In genomic region chr13:31891472-31891871, GRCh38 we compare ENCODE assay signal across 18 cellular contexts.
A peak's percentile ranks its signal among the peaks of the same experiment; 100 is the strongest.
DNase-seq lines count a peak whose midpoint lies in the region; ATAC-seq, FAIRE-seq and TF ChIP-seq lines count a peak whose summit lies in the region.
"Had no signal": no experiment of that assay in that cellular context is flagged by ENCODE, and none has a peak within 500 bp of the region (broad histone marks: within the 10 kb centered on the region; RNA-seq: fewer than 3 reads in every experiment).

No MANE protein-coding gene starts in this region.

- DNase-seq in bronchial epithelial cell (ENCODE audit: low read depth) (peak; percentile 19), hepatocyte (ENCODE audit: low spot score) (peak; percentile 35), retina (no peak), UCSD-AML1 (lab: John Stamatoyannopoulos, UW; ENCODE audit: unreplicated experiment) (no peak)
- DNase-seq: activated CD4-positive, alpha-beta T cell treated with anti-CD3 and anti-CD28 coated beads, Interleukin-2, amount 50 U/mL, for 4 hours; activated naive CD8-positive, alpha-beta T cell treated with anti-CD3 and anti-CD28 coated beads, Interleukin-2, amount 50 U/mL, for 24 hours; activated T-cell treated with anti-CD3 and anti-CD28 coated beads, Interleukin-2, amount 50 U/mL, for 48 hours; naive thymus-derived CD4-positive, alpha-beta T cell; NCI-H187 treated with DMSO at 0.1 percent for 48 hours; NCI-H69; RPMI8226; T-helper 2 cell had no signal

- H4K20me1 ChIP-seq in Loucy (ENCODE audit: insufficient read depth, low read length, poor library complexity, severe bottlenecking) (no peaks in the 10 kb centered on the region), hepatocyte (ENCODE audit: insufficient read depth, poor library complexity, severe bottlenecking) (no peaks in the 10 kb centered on the region)

- H3K9ac ChIP-seq in Loucy (ENCODE audit: low read depth, low read length, poor library complexity, severe bottlenecking) (no peak overlapping the region), skeletal muscle satellite cell (ENCODE audit: low read depth, low read length) (peak overlapping the region; percentile 44)

- peak overlapping the region; percentile 8; the same call in 1 of the 2 replicates for H2AFZ ChIP-seq in Loucy (ENCODE audit: low read length)
- H2AFZ ChIP-seq in hepatocyte = no peak overlapping the region

- WGBS in hepatocyte (ENCODE audit: low lambda C conversion rate, missing lambda C conversion rate) = 47% methylated on average over 2 of the region's 2 CpGs

- H3K9me3 ChIP-seq in Loucy (ENCODE audit: insufficient read depth, low read depth, low read length) (no peaks in the 10 kb centered on the region), hepatocyte (ENCODE audit: low read depth) (no peaks in the 10 kb centered on the region), skeletal muscle satellite cell (replicated peaks; ENCODE audit: low read length) (no peaks in the 10 kb centered on the region)

- no peaks in the 10 kb centered on the region for H3F3A ChIP-seq in Loucy (ENCODE audit: low read depth)

- no peak overlapping the region for H3K27ac ChIP-seq in hepatocyte
- H3K27ac ChIP-seq: epithelial cell of prostate had no signal

- peaks cover 31% of the 10 kb centered on the region for H3K4me1 ChIP-seq in Loucy (ENCODE audit: insufficient read depth, low read length, poor library complexity, severe bottlenecking)
- H3K4me1 ChIP-seq in hepatocyte (ENCODE audit: insufficient read depth) = peaks cover 6% of the 10 kb centered on the region
- H3K4me1 ChIP-seq in skeletal muscle satellite cell (ENCODE audit: control insufficient read depth, insufficient read depth, low read length) = peaks cover 43% of the 10 kb centered on the region

- H3K27me3 ChIP-seq in Loucy (ENCODE audit: insufficient read depth, low read length, poor library complexity, severe bottlenecking) (no peaks in the 10 kb centered on the region), bronchial epithelial cell (ENCODE audit: control insufficient read depth, insufficient read depth, low read length) (no peaks in the 10 kb centered on the region), hepatocyte (no peaks in the 10 kb centered on the region), skeletal muscle satellite cell (ENCODE audit: control insufficient read depth, insufficient read depth, low read length) (no peaks in the 10 kb centered on the region)

- H3K36me3 ChIP-seq in Loucy (ENCODE audit: insufficient read depth, low read length) (no peaks in the 10 kb centered on the region), bronchial epithelial cell (ENCODE audit: control insufficient read depth, insufficient read depth, low read length) (no peaks in the 10 kb centered on the region), hepatocyte (replicated peaks; ENCODE audit: insufficient read depth, low read depth) (no peaks in the 10 kb centered on the region), skeletal muscle satellite cell (ENCODE audit: insufficient read depth, low read length) (no peaks in the 10 kb centered on the region)

- no peak overlapping the region for H3K4me3 ChIP-seq in Loucy (ENCODE audit: low read length, poor library complexity, severe bottlenecking)
- H3K4me3 ChIP-seq in bronchial epithelial cell (ENCODE audit: low read depth, low read length) = no peak overlapping the region
- H3K4me3 ChIP-seq in hepatocyte = no peak overlapping the region
- no peak overlapping the region for H3K4me3 ChIP-seq in skeletal muscle satellite cell (ENCODE audit: low read length)

- FAIRE-seq in bronchial epithelial cell (lab: Jason Lieb, UNC) = no peak
- FAIRE-seq: colon had no signal

- TF ChIP-seq CTCF in Loucy (conservative IDR thresholded peaks at IDR 0.05; ENCODE audit: low read length) (no peak), bronchial epithelial cell (IDR thresholded peaks at IDR 0.05; ENCODE audit: insufficient read depth, low read length, severe bottlenecking) (no peak), hepatocyte (IDR thresholded peaks at IDR 0.05; ENCODE audit: poor library complexity) (no peak)

- H3K4me2 ChIP-seq in Loucy (ENCODE audit: low read depth, low read length, poor library complexity, severe bottlenecking) (no peak overlapping the region), hepatocyte (no peak overlapping the region), skeletal muscle satellite cell (ENCODE audit: low read length) (no peak overlapping the region)

- H3K9me2 ChIP-seq in Loucy (replicated peaks; ENCODE audit: low read depth, low read length) (no peaks in the 10 kb centered on the region), hepatocyte (replicated peaks; ENCODE audit: insufficient read depth) (no peaks in the 10 kb centered on the region)

- H3K79me2 ChIP-seq in Loucy (ENCODE audit: insufficient read depth, low read length) (no peaks in the 10 kb centered on the region), hepatocyte (no peaks in the 10 kb centered on the region)

- ATAC-seq in GM19351 (IDR thresholded peaks at IDR 0.05; ENCODE audit: unreplicated experiment) = no peak
- ATAC-seq in HG02623 (IDR thresholded peaks at IDR 0.05; ENCODE audit: unreplicated experiment) = no peak
- ATAC-seq: activated naive CD8-positive, alpha-beta T cell treated with anti-CD3 and anti-CD28 coated beads, Interleukin-2, amount 50 U/mL, for 24 hours; naive thymus-derived CD4-positive, alpha-beta T cell had no signal

Comparison
In these comparisons a context has a peak if more than half of its experiments do, and no peak if none do; other contexts are left out.
1. DNase-seq: peak in bronchial epithelial cell (single experiment) and hepatocyte (single experiment); none in retina (single experiment) and UCSD-AML1 (single experiment).